ENCODE assay signal across 12 cellular contexts in genomic region chr10:23656735-23657134, GRCh38.
DNase-seq lines count a peak whose midpoint lies in the region; FAIRE-seq and TF ChIP-seq lines count a peak whose summit lies in the region.
"Had no signal": no experiment of that assay in that cellular context is flagged by ENCODE, and none has a peak within 500 bp of the region (broad histone marks: within the 10 kb centered on the region; RNA-seq: fewer than 3 reads in every experiment).

No MANE protein-coding gene starts in this region.

- H3K9me3 ChIP-seq in small intestine (ENCODE audit: control insufficient read depth, low read depth) = no peaks in the 10 kb centered on the region
- H3K9me3 ChIP-seq: neutrophil had no signal

- TF ChIP-seq POLR2A in GM12891 (IDR thresholded peaks at IDR 0.05; ENCODE audit: low read depth, low read length) = no peak

- no peaks in the 10 kb centered on the region for H3K36me3 ChIP-seq in small intestine (ENCODE audit: control insufficient read depth in 2 of 2, insufficient read depth in 2 of 2, low read length in 2 of 2)
- H3K36me3 ChIP-seq: neutrophil had no signal

- no peaks in the 10 kb centered on the region for H3K4me1 ChIP-seq in small intestine (ENCODE audit: control insufficient read depth in 2 of 2, insufficient read depth in 1 of 2, low read depth in 1 of 2, low read length in 1 of 2)

- FAIRE-seq in GM12891 (lab: Jason Lieb, UNC) = no peak
- no peak for FAIRE-seq in small intestine (lab: Jason Lieb, UNC)
- FAIRE-seq: A204.1 had no signal

- no peaks in the 10 kb centered on the region for H3K27me3 ChIP-seq in small intestine (ENCODE audit: control insufficient read depth in 2 of 2, insufficient read depth in 2 of 2, low read length in 2 of 2)

- peak; percentile 53 for TF ChIP-seq CTCF in fibroblast of mammary gland (conservative IDR thresholded peaks at IDR 0.05; ENCODE audit: control insufficient read depth, insufficient read depth, low read depth, low read length)

- H3K4me3 ChIP-seq in fibroblast of mammary gland (ENCODE audit: control insufficient read depth, low read depth, low read length) = no peak overlapping the region
- no peak overlapping the region for H3K4me3 ChIP-seq in small intestine (ENCODE audit: low read depth in 1 of 2, low read length in 2 of 2)

- H3K27ac ChIP-seq in small intestine (ENCODE audit: low read depth in 1 of 2, low read length in 1 of 2) = no peak overlapping the region
- H3K27ac ChIP-seq: neutrophil had no signal

- DNase-seq in DMS 273 (lab: John Stamatoyannopoulos, UW; ENCODE audit: unreplicated experiment) (peak; percentile 1), DMS 273 treated with DMSO at 0.1 percent for 48 hours (lab: John Stamatoyannopoulos, UW) (no peak), NAMALWA (ENCODE audit: low spot score) (peak; percentile 10), fibroblast of mammary gland (ENCODE audit: low read depth) (peak; percentile 30), renal cortical epithelial cell (ENCODE audit: low read depth) (peak; percentile 34), GM12891 (ENCODE audit: insufficient read length, low spot score) (no peak), small intestine (no peak), NCI-H2107 treated with DMSO at 0.1 percent for 48 hours (lab: John Stamatoyannopoulos, UW; ENCODE audit: unreplicated experiment) (no peak)
- DNase-seq: activated naive CD4-positive, alpha-beta T cell treated with Interleukin-2 at 50 U/mL for 16 hours; NCI-H1105 had no signal

TF ChIP-seq in GM12891, 5 proteins besides CTCF, POLR2A, EP300 and RAD21:
- TF ChIP-seq SPI1 (IDR thresholded peaks at IDR 0.05; ENCODE audit: low read depth, low read length) (no peak), TAF1 (IDR thresholded peaks at IDR 0.05; ENCODE audit: low read depth, low read length) (no peak), PAX5 (IDR thresholded peaks at IDR 0.05; ENCODE audit: insufficient read depth, low read length, severe bottlenecking) (no peak), POLR2AphosphoS5 (IDR thresholded peaks at IDR 0.05; ENCODE audit: low read depth, low read length) (no peak), POU2F2 (IDR thresholded peaks at IDR 0.05; ENCODE audit: low read depth, low read length) (no peak)

Comparison
In these comparisons a context has a peak if more than half of its experiments do, and no peak if none do; other contexts are left out.
1. DNase-seq: peak in DMS 273 (single experiment), NAMALWA (single experiment), fibroblast of mammary gland (single experiment) and renal cortical epithelial cell (single experiment); none in DMS 273 treated with DMSO at 0.1 percent for 48 hours (single experiment), GM12891 (single experiment), small intestine (single experiment) and NCI-H2107 treated with DMSO at 0.1 percent for 48 hours (single experiment).